In the genomic region with DNA sequence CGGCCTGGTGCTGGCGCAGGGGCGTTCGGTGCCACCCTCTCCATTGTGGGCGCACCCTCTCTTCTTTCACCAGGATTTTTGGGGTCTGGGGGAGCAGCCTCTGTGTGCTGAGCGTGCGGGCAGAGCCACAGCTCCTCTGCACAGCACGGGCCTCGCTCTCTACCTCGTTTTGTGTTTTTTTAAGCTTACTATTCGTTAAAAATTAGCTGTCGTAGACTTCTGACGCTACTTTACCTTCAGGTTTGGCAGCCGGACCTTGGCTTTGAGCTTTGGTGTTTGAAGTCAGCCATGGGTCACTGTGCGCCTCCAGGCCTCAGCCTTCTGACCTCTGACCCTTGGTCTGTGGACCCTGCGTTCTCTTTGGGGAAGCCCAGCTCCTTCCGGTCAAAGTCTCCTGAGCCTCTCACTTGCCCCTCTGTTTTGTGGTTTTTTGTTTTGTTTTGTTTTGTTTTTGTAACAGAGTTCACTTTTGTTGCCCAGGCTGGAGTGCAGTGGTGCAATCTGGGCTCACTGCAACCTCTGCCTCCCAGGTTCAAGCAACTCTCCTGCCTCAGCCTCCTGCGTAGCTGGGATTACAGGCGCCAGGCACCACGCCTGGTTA, we compare ENCODE assay signal across 1 cellular context.
A peak's percentile ranks its signal among the peaks of the same experiment; 100 is the strongest.
TF ChIP-seq lines count a peak whose summit lies in the region.

No MANE protein-coding gene starts in this region.

TF ChIP-seq in HepG2, 621 proteins besides CTCF, POLR2A, EP300 and RAD21 (continued from another document and continues in another):
- TF ChIP-seq ZBTB8A (CRISPR knock-in tag; IDR thresholded peaks at IDR 0.05; ENCODE audit: borderline replicate concordance, low read depth) (no peak), ZNF274 (CRISPR knock-in tag; IDR thresholded peaks at IDR 0.05) (0 out of 2 replicates have a peak, but pooled peaks have one; percentile 7), MAFG (CRISPR knock-in tag; IDR thresholded peaks at IDR 0.05) (no peak), ATF5 (CRISPR knock-in tag; IDR thresholded peaks at IDR 0.05; ENCODE audit: low read depth) (no peak), SIX4 (CRISPR knock-in tag; IDR thresholded peaks at IDR 0.05) (no peak), RFXAP (CRISPR knock-in tag; IDR thresholded peaks at IDR 0.05; ENCODE audit: borderline replicate concordance) (peak; percentile 40; the same call in 1 of the 2 replicates), ZKSCAN1 (IDR thresholded peaks at IDR 0.05; ENCODE audit: low read length) (no peak), XBP1 (CRISPR knock-in tag; IDR thresholded peaks at IDR 0.05) (no peak), ZNF512B (CRISPR knock-in tag; IDR thresholded peaks at IDR 0.05; ENCODE audit: borderline replicate concordance) (no peak), DR1 (CRISPR knock-in tag; IDR thresholded peaks at IDR 0.05) (no peak), SRF (IDR thresholded peaks at IDR 0.05; ENCODE audit: low read depth, low read length) (no peak), FOXO1 (CRISPR knock-in tag; IDR thresholded peaks at IDR 0.05) (peak; percentile 73; the same call in 1 of the 2 replicates), ARID4A (CRISPR knock-in tag; IDR thresholded peaks at IDR 0.05; ENCODE audit: borderline replicate concordance) (peak; percentile 60; the same call in 1 of the 2 replicates), NR2F1 (CRISPR knock-in tag; IDR thresholded peaks at IDR 0.05) (peak; percentile 98 to 99), ZKSCAN5 (CRISPR knock-in tag; IDR thresholded peaks at IDR 0.05) (no peak), ZMYM4 (CRISPR knock-in tag; IDR thresholded peaks at IDR 0.05) (peak; percentile 69), ELF3 (CRISPR knock-in tag; IDR thresholded peaks at IDR 0.05) (peak; percentile 74), TFDP1 (CRISPR knock-in tag; IDR thresholded peaks at IDR 0.05; ENCODE audit: borderline replicate concordance) (no peak), PAF1 (CRISPR knock-in tag; IDR thresholded peaks at IDR 0.05) (no peak), DMAP1 (CRISPR knock-in tag; IDR thresholded peaks at IDR 0.05) (no peak), IKZF1 (IDR thresholded peaks at IDR 0.05) (no peak), RXRA (CRISPR knock-in tag; IDR thresholded peaks at IDR 0.05) (peak; percentile 94), NR2F2 (IDR thresholded peaks at IDR 0.05; ENCODE audit: borderline replicate concordance, low read depth) (peak; percentile 97), ZNF121 (CRISPR knock-in tag; IDR thresholded peaks at IDR 0.05) (no peak), PBX2 (CRISPR knock-in tag; IDR thresholded peaks at IDR 0.05) (no peak), RCOR2 (CRISPR knock-in tag; IDR thresholded peaks at IDR 0.05) (peak; percentile 77), SIN3B (IDR thresholded peaks at IDR 0.05; ENCODE audit: low read length) (no peak), ZC3H13 (CRISPR knock-in tag; IDR thresholded peaks at IDR 0.05) (no peak), PITX1 (CRISPR knock-in tag; IDR thresholded peaks at IDR 0.05) (peak; percentile 34; the same call in 1 of the 2 replicates), TCF12 (IDR thresholded peaks at IDR 0.05) (no peak), TCF12 (CRISPR knock-in tag; IDR thresholded peaks at IDR 0.05) (peak; percentile 82), KAT7 (CRISPR knock-in tag; IDR thresholded peaks at IDR 0.05; ENCODE audit: borderline replicate concordance) (no peak), ZNF615 (CRISPR knock-in tag; IDR thresholded peaks at IDR 0.05; ENCODE audit: borderline replicate concordance) (no peak), NR3C1 (CRISPR knock-in tag; IDR thresholded peaks at IDR 0.05) (no peak), PCBP1 (IDR thresholded peaks at IDR 0.05; ENCODE audit: borderline replicate concordance, low read depth, low read length) (no peak), ZNF746 (CRISPR knock-in tag; IDR thresholded peaks at IDR 0.05) (0 out of 2 replicates have a peak, but pooled peaks have one; percentile 36), ZNF749 (CRISPR knock-in tag; IDR thresholded peaks at IDR 0.05; ENCODE audit: borderline replicate concordance) (no peak), ZNF142 (CRISPR knock-in tag; IDR thresholded peaks at IDR 0.05) (no peak)
- TF ChIP-seq, protein P1, sequence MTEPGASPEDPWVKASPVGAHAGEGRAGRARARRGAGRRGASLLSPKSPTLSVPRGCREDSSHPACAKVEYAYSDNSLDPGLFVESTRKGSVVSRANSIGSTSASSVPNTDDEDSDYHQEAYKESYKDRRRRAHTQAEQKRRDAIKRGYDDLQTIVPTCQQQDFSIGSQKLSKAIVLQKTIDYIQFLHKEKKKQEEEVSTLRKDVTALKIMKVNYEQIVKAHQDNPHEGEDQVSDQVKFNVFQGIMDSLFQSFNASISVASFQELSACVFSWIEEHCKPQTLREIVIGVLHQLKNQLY (CRISPR knock-in tag; IDR thresholded peaks at IDR 0.05): peak; percentile 36; the same call in 1 of the 2 replicates
- TF ChIP-seq, protein P2, sequence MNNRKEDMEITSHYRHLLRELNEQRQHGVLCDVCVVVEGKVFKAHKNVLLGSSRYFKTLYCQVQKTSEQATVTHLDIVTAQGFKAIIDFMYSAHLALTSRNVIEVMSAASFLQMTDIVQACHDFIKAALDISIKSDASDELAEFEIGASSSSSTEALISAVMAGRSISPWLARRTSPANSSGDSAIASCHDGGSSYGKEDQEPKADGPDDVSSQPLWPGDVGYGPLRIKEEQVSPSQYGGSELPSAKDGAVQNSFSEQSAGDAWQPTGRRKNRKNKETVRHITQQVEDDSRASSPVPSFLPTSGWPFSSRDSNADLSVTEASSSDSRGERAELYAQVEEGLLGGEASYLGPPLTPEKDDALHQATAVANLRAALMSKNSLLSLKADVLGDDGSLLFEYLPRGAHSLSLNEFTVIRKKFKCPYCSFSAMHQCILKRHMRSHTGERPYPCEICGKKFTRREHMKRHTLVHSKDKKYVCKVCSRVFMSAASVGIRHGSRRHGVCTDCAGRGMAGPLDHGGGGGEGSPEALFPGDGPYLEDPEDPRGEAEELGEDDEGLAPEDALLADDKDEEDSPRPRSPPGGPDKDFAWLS (CRISPR knock-in tag; IDR thresholded peaks at IDR 0.05; ENCODE audit: borderline replicate concordance): no peak
- TF ChIP-seq, protein P3, sequence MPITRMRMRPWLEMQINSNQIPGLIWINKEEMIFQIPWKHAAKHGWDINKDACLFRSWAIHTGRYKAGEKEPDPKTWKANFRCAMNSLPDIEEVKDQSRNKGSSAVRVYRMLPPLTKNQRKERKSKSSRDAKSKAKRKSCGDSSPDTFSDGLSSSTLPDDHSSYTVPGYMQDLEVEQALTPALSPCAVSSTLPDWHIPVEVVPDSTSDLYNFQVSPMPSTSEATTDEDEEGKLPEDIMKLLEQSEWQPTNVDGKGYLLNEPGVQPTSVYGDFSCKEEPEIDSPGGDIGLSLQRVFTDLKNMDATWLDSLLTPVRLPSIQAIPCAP (CRISPR knock-in tag; IDR thresholded peaks at IDR 0.05; ENCODE audit: low read depth): no peak
